ENCODE assay signal across 23 cellular contexts in genomic region chr12:16474801-16475200, GRCh38.
"Had no signal": no experiment of that assay in that cellular context is flagged by ENCODE, and none has a peak within 500 bp of the region (broad histone marks: within the 10 kb centered on the region; RNA-seq: fewer than 3 reads in every experiment).

No MANE protein-coding gene starts in this region.

- H3K36me3 ChIP-seq: SJCRH30 had no signal

- H3K4me1 ChIP-seq: SJCRH30 had no signal

- H3K27ac ChIP-seq: SJCRH30, VCaP had no signal

- H3K9me2 ChIP-seq: SK-N-SH had no signal

- H3K9me3 ChIP-seq: SJCRH30, SK-N-SH had no signal

- DNase-seq: activated CD4-positive, alpha-beta memory T cell treated with anti-CD3 and anti-CD28 coated beads for 36 hours; activated CD4-positive, alpha-beta T cell treated with anti-CD3 and anti-CD28 coated beads, Interleukin-2, amount 10 ng/mL, durations not matched to agents 7 days and 5 days; activated CD4-positive, CD25-positive, alpha-beta regulatory T cell; activated CD8-positive, alpha-beta memory T cell treated with anti-CD3 and anti-CD28 coated beads for 24 hours; activated effector memory CD4-positive, alpha-beta T cell treated with anti-CD3 and anti-CD28 coated beads, Interleukin-2, amount 50 U/mL, for 16 hours; activated naive CD4-positive, alpha-beta T cell treated with anti-CD3 and anti-CD28 coated beads for 36 hours; activated T-cell treated with anti-CD3 and anti-CD28 coated beads, Interleukin-2, amount 50 U/mL, for 4 hours; amygdala; MM.1S; NCI-H1105; NCI-H146; NCI-H187 treated with DMSO at 0.1 percent for 48 hours; NCI-H2107; NCI-H226; NCI-H510A treated with DMSO at 0.1 percent for 48 hours; NCI-H748 treated with DMSO at 0.1 percent for 48 hours; NK-92 treated with Interleukin-12 subunit alpha and Interleukin-12 subunit beta, amount 100 ng/mL, for 24 hours; OCI-M1; RPMI8226; SJCRH30; SK-N-SH; T-helper 1 cell had no signal

- H3K27me3 ChIP-seq: SJCRH30 had no signal

- H3K4me3 ChIP-seq: SJCRH30 had no signal

- H3K4me2 ChIP-seq: SK-N-SH had no signal
